5 cellular contexts compared by ENCODE assay signal in genomic region chr3:41345788-41346187, GRCh38.
"Had no signal": no experiment of that assay in that cellular context is flagged by ENCODE, and none has a peak within 500 bp of the region (broad histone marks: within the 10 kb centered on the region; RNA-seq: fewer than 3 reads in every experiment).

No MANE protein-coding gene starts in this region.

- H3K27ac ChIP-seq: HL-60 had no signal

- FAIRE-seq: HTR-8/SVneo had no signal

- DNase-seq: IMR-90, KBM-7, KG1 had no signal
